8 cellular contexts compared by ENCODE assay signal in the genomic region with DNA sequence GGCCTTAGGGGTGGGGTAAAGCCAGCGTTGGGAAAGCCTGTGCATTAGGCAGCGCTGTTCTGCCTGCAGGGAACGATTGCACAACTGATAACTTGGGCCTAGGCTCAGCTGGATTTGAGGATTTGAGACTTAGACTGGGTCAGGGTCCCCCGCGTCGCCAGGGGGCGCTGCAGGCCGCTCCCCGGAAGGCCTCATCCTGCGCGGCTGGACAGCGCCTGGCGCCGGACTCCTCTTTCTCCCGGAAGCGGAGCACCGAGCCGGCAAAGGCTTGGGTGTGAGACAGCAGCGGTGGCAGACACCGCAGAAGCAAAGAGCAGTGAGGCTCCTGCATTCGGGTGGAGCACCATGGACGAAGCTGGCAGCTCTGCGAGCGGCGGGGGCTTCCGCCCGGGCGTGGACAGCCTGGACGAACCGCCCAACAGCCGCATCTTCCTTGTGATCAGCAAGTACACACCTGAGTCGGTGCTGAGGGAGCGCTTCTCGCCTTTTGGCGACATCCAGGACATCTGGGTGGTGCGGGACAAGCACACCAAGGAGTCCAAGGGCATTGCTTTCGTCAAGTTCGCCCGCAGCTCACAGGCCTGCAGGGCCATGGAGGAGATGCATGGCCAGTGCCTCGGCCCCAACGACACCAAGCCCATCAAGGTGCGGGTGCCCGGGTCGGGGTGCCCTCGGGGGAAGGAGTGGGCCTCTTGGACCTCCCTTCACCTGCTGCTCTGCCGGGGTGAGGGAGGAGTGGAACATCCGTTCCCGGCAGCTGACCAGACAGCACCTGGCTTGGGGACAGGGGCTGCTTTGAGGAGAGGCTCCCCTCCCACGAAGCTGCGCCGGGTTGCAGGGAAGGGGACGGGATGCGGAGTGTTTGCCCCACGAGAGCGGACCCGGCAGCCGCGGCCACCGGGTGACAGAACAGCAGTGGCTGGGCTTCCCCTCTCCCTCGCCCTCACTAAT. TPM values are rescaled to one million over a fixed set of nuclear protein-coding genes. Genes with fewer than 3 reads are reported as not detected.
A peak's percentile ranks its signal among the peaks of the same experiment; 100 is the strongest.
DNase-seq lines count a peak whose midpoint lies in the region; ATAC-seq and TF ChIP-seq lines count a peak whose summit lies in the region.

A gene with protein sequence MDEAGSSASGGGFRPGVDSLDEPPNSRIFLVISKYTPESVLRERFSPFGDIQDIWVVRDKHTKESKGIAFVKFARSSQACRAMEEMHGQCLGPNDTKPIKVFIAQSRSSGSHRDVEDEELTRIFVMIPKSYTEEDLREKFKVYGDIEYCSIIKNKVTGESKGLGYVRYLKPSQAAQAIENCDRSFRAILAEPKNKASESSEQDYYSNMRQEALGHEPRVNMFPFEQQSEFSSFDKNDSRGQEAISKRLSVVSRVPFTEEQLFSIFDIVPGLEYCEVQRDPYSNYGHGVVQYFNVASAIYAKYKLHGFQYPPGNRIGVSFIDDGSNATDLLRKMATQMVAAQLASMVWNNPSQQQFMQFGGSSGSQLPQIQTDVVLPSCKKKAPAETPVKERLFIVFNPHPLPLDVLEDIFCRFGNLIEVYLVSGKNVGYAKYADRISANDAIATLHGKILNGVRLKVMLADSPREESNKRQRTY (plus strand): TSS at position 236 of the 951 bp plus-strand sequence. CDS start 110 bp downstream, at position 346.

- ATAC-seq in GM21825 (IDR thresholded peaks at IDR 0.05; ENCODE audit: unreplicated experiment) (peak; percentile 90), natural killer cell (peak; percentile 91 to 98 (median 94))

- H3K27ac ChIP-seq in Karpas-422 (ENCODE audit: low read length), result peak within 1 kb of the TSS; percentile 10; the same call in 1 of the 2 replicates

- H3K79me2 ChIP-seq in Karpas-422 (ENCODE audit: low read length), result peaks cover 33% of the 10 kb centered on the region

- H3K9ac ChIP-seq in Karpas-422 (ENCODE audit: low read length), result peak within 1 kb of the TSS; percentile 94

- H3K4me1 Mint-ChIP-seq in activated T-helper 1 cell treated with anti-CD3 and anti-CD28 coated beads, Interleukin-12 subunit alpha, Interleukin-12 subunit beta, Interleukin-2, Interleukin-4 antibody, amounts not matched to agents 30 ng/mL and 10 ng/mL and 1 ng/mL, durations not matched to agents 14 hours and 24 hours and 36 hours (ENCODE audit: low read depth), result peaks cover 33% of the 10 kb centered on the region
- peaks cover 30 to 38% of the 10 kb centered on the region in 2 donors for H3K4me1 Mint-ChIP-seq in natural killer cell

- H3K4me1 ChIP-seq in Karpas-422 (ENCODE audit: low read length), result peaks cover 13% of the 10 kb centered on the region

- peak within 1 kb of the TSS; percentile 45 for H2AFZ ChIP-seq in Karpas-422 (ENCODE audit: low read length)

- no peaks in the 10 kb centered on the region for H3K9me2 ChIP-seq in Karpas-422 (replicated peaks; ENCODE audit: insufficient read depth, low read length)

- H3K27me3 Mint-ChIP-seq in activated T-helper 1 cell treated with anti-CD3 and anti-CD28 coated beads, Interleukin-12 subunit alpha, Interleukin-12 subunit beta, Interleukin-2, Interleukin-4 antibody, amounts not matched to agents 30 ng/mL and 10 ng/mL and 1 ng/mL, durations not matched to agents 14 hours and 24 hours and 36 hours (ENCODE audit: insufficient read depth), result no peaks in the 10 kb centered on the region
- no peaks in the 10 kb centered on the region for H3K27me3 Mint-ChIP-seq in natural killer cell (ENCODE audit: low read depth in 2 of 2)

- intact Hi-C loops in activated T-helper 1 cell treated with anti-CD3 and anti-CD28 coated beads, Interleukin-12 subunit alpha, Interleukin-12 subunit beta, Interleukin-2, Interleukin-4 antibody, amounts not matched to agents 30 ng/mL and 10 ng/mL and 1 ng/mL, durations not matched to agents 14 hours and 24 hours and 36 hours (cut with micrococcal nuclease), result loop anchor here (1.0 to 5.0 kb wide), 10 partner anchors 83 to 1894 kb away; a partner anchor contains a TSS
- intact Hi-C loops in natural killer cell (cut with micrococcal nuclease), result loop anchor here (1.0 to 2.0 kb wide), 2 partner anchors 168 to 302 kb away; no protein-coding TSS in a partner anchor

- no peaks in the 10 kb centered on the region for H3K27me3 ChIP-seq in Karpas-422 (ENCODE audit: low read length)

- no peaks in the 10 kb centered on the region for H4K20me1 ChIP-seq in Karpas-422 (ENCODE audit: insufficient read depth, low read depth, low read length)

- H3K4me3 Mint-ChIP-seq in activated T-helper 1 cell treated with anti-CD3 and anti-CD28 coated beads, Interleukin-12 subunit alpha, Interleukin-12 subunit beta, Interleukin-2, Interleukin-4 antibody, amounts not matched to agents 30 ng/mL and 10 ng/mL and 1 ng/mL, durations not matched to agents 14 hours and 24 hours and 36 hours, result peak within 1 kb of the TSS; percentile 87
- H3K4me3 Mint-ChIP-seq in natural killer cell, result peak within 1 kb of the TSS; percentile 92

- peaks cover 2% of the 10 kb centered on the region; the same call in 1 of the 2 replicates for H3K36me3 ChIP-seq in Karpas-422 (ENCODE audit: insufficient read depth, low read length)

- peaks cover 3% of the 10 kb centered on the region for H3K36me3 Mint-ChIP-seq in activated T-helper 1 cell treated with anti-CD3 and anti-CD28 coated beads, Interleukin-12 subunit alpha, Interleukin-12 subunit beta, Interleukin-2, Interleukin-4 antibody, amounts not matched to agents 30 ng/mL and 10 ng/mL and 1 ng/mL, durations not matched to agents 14 hours and 24 hours and 36 hours (ENCODE audit: low read depth)
- no peaks in the 10 kb centered on the region for H3K36me3 Mint-ChIP-seq in natural killer cell

- peak within 1 kb of the TSS; percentile 88 for H3K4me3 ChIP-seq in Karpas-422 (ENCODE audit: low read length)
- H3K4me3 ChIP-seq in fibroblast of mammary gland (ENCODE audit: control insufficient read depth, low read depth, low read length), result peak within 1 kb of the TSS; percentile 98

- DNase-seq in EL (peak; percentile 93), Karpas-422 (peak; percentile 96), RPMI7951 (ENCODE audit: low read depth) (peak; percentile 93), fibroblast of mammary gland (ENCODE audit: low read depth) (peak; percentile 93), natural killer cell (peak; percentile 84)
- peak; percentile 83 for DNase-seq in activated T-helper 1 cell treated with anti-CD3 and anti-CD28 coated beads, Interleukin-12 subunit alpha, Interleukin-12 subunit beta, Interleukin-2, Interleukin-4 antibody, amounts not matched to agents 30 ng/mL and 10 ng/mL and 1 ng/mL, durations not matched to agents 14 hours and 24 hours and 36 hours (ENCODE audit: low spot score)
- DNase-seq in stimulated activated naive CD4-positive, alpha-beta T cell treated with Interleukin-2 at 50 U/mL for 16 hours (lab: John Stamatoyannopoulos, UW), result peak; percentile 80

- H3K9me3 Mint-ChIP-seq in activated T-helper 1 cell treated with anti-CD3 and anti-CD28 coated beads, Interleukin-12 subunit alpha, Interleukin-12 subunit beta, Interleukin-2, Interleukin-4 antibody, amounts not matched to agents 30 ng/mL and 10 ng/mL and 1 ng/mL, durations not matched to agents 14 hours and 24 hours and 36 hours, result no peaks in the 10 kb centered on the region
- no peaks in the 10 kb centered on the region for H3K9me3 Mint-ChIP-seq in natural killer cell

- TF ChIP-seq CTCF in fibroblast of mammary gland (conservative IDR thresholded peaks at IDR 0.05; ENCODE audit: control insufficient read depth, insufficient read depth, low read depth, low read length) (peak; percentile 88), natural killer cell (IDR thresholded peaks at IDR 0.05) (peak; percentile 95)

- peak within 1 kb of the TSS; percentile 91 for H3K4me2 ChIP-seq in Karpas-422 (ENCODE audit: low read depth, low read length, poor library complexity, severe bottlenecking)

- H3K27ac Mint-ChIP-seq in activated T-helper 1 cell treated with anti-CD3 and anti-CD28 coated beads, Interleukin-12 subunit alpha, Interleukin-12 subunit beta, Interleukin-2, Interleukin-4 antibody, amounts not matched to agents 30 ng/mL and 10 ng/mL and 1 ng/mL, durations not matched to agents 14 hours and 24 hours and 36 hours, result peak within 1 kb of the TSS; percentile 75
- H3K27ac Mint-ChIP-seq in natural killer cell, result peak within 1 kb of the TSS; percentile 79 to 87

- H3K9me3 ChIP-seq in Karpas-422 (ENCODE audit: low read length), result no peaks in the 10 kb centered on the region

RNA-seq across cellular contexts. Expression of the gene that starts here (rescaled TPM):
- total RNA-seq in Karpas-422 (2014; rRNA removed; shearing (Covaris generic); ENCODE audit: low replicate concordance), result 14.9 and 32.8 TPM in 2 replicates
- 18.1 and 18.6 TPM in 2 replicates for total RNA-seq in RPMI7951 (2014; rRNA removed; shearing (Covaris generic))
- 18.6 and 21.9 TPM in 2 replicates for total RNA-seq in activated T-helper 1 cell treated with anti-CD3 and anti-CD28 coated beads, Interleukin-12 subunit alpha, Interleukin-12 subunit beta, Interleukin-2, Interleukin-4 antibody, amounts not matched to agents 30 ng/mL and 10 ng/mL and 1 ng/mL, durations not matched to agents 14 hours and 24 hours and 36 hours
- total RNA-seq in natural killer cell, result 10 to 100 TPM in 1 of 3 donors, 1 to 10 TPM in 2; 7.8 to 10.9 (median 9.1) TPM

Comparison
In these comparisons a context has a peak if more than half of its experiments do, and no peak if none do; other contexts are left out.
1. Peak in every context shown above with its lines: DNase-seq, ATAC-seq, H3K4me3 ChIP-seq and H3K27ac ChIP-seq.